Comparison of ENCODE assay signal across 8 cellular contexts in the genomic region with DNA sequence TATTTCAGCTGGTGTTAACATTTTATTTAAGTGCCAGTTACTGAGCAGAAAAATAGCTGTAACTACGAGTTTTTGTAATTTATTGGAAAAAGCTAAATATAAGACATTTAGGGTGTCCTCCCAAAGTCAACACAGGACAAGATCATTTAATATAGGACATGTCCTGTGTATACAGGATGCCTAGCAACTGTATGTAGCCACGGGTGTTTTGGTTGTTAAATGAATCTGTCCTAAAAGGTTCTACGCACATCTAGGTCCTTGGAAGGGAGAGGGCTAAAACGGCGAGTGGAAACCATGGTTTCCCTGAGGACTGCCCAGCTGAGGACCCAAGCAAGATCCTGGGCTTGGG. TPM values are rescaled to one million over a fixed set of nuclear protein-coding genes. Genes with fewer than 3 reads are reported as not detected.
DNase-seq lines count a peak whose midpoint lies in the region; ATAC-seq and TF ChIP-seq lines count a peak whose summit lies in the region.

No MANE protein-coding gene starts in this region.

- H3K27me3 ChIP-seq in effector memory CD4-positive, alpha-beta T cell (replicated peaks; ENCODE audit: control insufficient read depth, insufficient read depth, low read length, poor library complexity, severe bottlenecking): no peaks in the 10 kb centered on the region

- no peak for TF ChIP-seq POLR2A in NB4 (IDR thresholded peaks at IDR 0.05; ENCODE audit: extremely low read depth, insufficient read length)

- H3K4me1 ChIP-seq in effector memory CD4-positive, alpha-beta T cell (ENCODE audit: control insufficient read depth, insufficient read depth, low read length, poor library complexity, severe bottlenecking): peaks cover 6% of the 10 kb centered on the region

- H3K27ac Mint-ChIP-seq in activated CD4-positive, alpha-beta T cell treated with anti-CD3 and anti-CD28 coated beads, Interleukin-2, amount 10 ng/mL, durations not matched to agents 24 days and 14 days: peak overlapping the region; percentile 85
- peak overlapping the region; percentile 97 for H3K27ac Mint-ChIP-seq in natural killer cell treated with Interleukin-12 subunit alpha and Interleukin-12 subunit beta and Interleukin-15 and Interleukin-18, amount 100 ng/mL, for 72 hours

- peak overlapping the region; percentile 55 for H3K4me3 ChIP-seq in NB4 (ENCODE audit: low read depth, low read length)
- peak overlapping the region; percentile 63 for H3K4me3 ChIP-seq in effector memory CD4-positive, alpha-beta T cell (ENCODE audit: insufficient read depth, low read depth, low read length, poor library complexity, severe bottlenecking)

- H3K36me3 Mint-ChIP-seq in activated CD4-positive, alpha-beta T cell treated with anti-CD3 and anti-CD28 coated beads, Interleukin-2, amount 10 ng/mL, durations not matched to agents 24 days and 14 days (ENCODE audit: low read depth): peaks cover 36% of the 10 kb centered on the region
- H3K36me3 Mint-ChIP-seq in natural killer cell treated with Interleukin-12 subunit alpha and Interleukin-12 subunit beta and Interleukin-15 and Interleukin-18, amount 100 ng/mL, for 72 hours: peaks cover 4% of the 10 kb centered on the region

- peak overlapping the region; percentile 92 for H3K4me3 Mint-ChIP-seq in activated CD4-positive, alpha-beta T cell treated with anti-CD3 and anti-CD28 coated beads, Interleukin-2, amount 10 ng/mL, durations not matched to agents 24 days and 14 days
- H3K4me3 Mint-ChIP-seq in natural killer cell treated with Interleukin-12 subunit alpha and Interleukin-12 subunit beta and Interleukin-15 and Interleukin-18, amount 100 ng/mL, for 72 hours: peak overlapping the region; percentile 99

- DNase-seq in activated CD4-positive, alpha-beta T cell treated with anti-CD3 and anti-CD28 coated beads, Interleukin-2, amount 10 ng/mL, durations not matched to agents 24 days and 14 days: no peak
- DNase-seq in activated CD4-positive, alpha-beta T cell treated with anti-CD3 and anti-CD28 coated beads for 48 hours: no peak
- DNase-seq in NB4 (ENCODE audit: low read depth) (no peak), KG1 (lab: John Stamatoyannopoulos, UW) (no peak), SW480 (ENCODE audit: low spot score) (no peak), foreskin melanocyte (no peak)
- no peak for DNase-seq in effector memory CD4-positive, alpha-beta T cell
- no peak for DNase-seq in natural killer cell treated with Interleukin-12 subunit alpha and Interleukin-12 subunit beta and Interleukin-15 and Interleukin-18, amount 100 ng/mL, for 72 hours (ENCODE audit: low spot score)

- peaks cover 7% of the 10 kb centered on the region for H3K9me3 Mint-ChIP-seq in activated CD4-positive, alpha-beta T cell treated with anti-CD3 and anti-CD28 coated beads, Interleukin-2, amount 10 ng/mL, durations not matched to agents 24 days and 14 days
- no peaks in the 10 kb centered on the region for H3K9me3 Mint-ChIP-seq in natural killer cell treated with Interleukin-12 subunit alpha and Interleukin-12 subunit beta and Interleukin-15 and Interleukin-18, amount 100 ng/mL, for 72 hours

- ATAC-seq in natural killer cell treated with Interleukin-12 subunit alpha and Interleukin-12 subunit beta and Interleukin-15 and Interleukin-18, amount 100 ng/mL, for 72 hours: no peak

- H3K36me3 ChIP-seq in effector memory CD4-positive, alpha-beta T cell (ENCODE audit: control insufficient read depth, insufficient read depth, low read length): no peaks in the 10 kb centered on the region

- no peaks in the 10 kb centered on the region for H3K27me3 Mint-ChIP-seq in activated CD4-positive, alpha-beta T cell treated with anti-CD3 and anti-CD28 coated beads, Interleukin-2, amount 10 ng/mL, durations not matched to agents 24 days and 14 days
- H3K27me3 Mint-ChIP-seq in natural killer cell treated with Interleukin-12 subunit alpha and Interleukin-12 subunit beta and Interleukin-15 and Interleukin-18, amount 100 ng/mL, for 72 hours: no peaks in the 10 kb centered on the region

- intact Hi-C loops in activated CD4-positive, alpha-beta T cell treated with anti-CD3 and anti-CD28 coated beads, Interleukin-2, amount 10 ng/mL, durations not matched to agents 24 days and 14 days (cut with micrococcal nuclease): loop anchor here (1.0 to 5.0 kb wide), 6 partner anchors 19 to 678 kb away; a partner anchor contains a TSS

- H3K9me3 ChIP-seq in effector memory CD4-positive, alpha-beta T cell (ENCODE audit: control insufficient read depth, low read length): no peaks in the 10 kb centered on the region

- H3K4me1 Mint-ChIP-seq in activated CD4-positive, alpha-beta T cell treated with anti-CD3 and anti-CD28 coated beads, Interleukin-2, amount 10 ng/mL, durations not matched to agents 24 days and 14 days: peaks cover 20% of the 10 kb centered on the region
- peaks cover 19 to 38% of the 10 kb centered on the region in 2 donors for H3K4me1 Mint-ChIP-seq in natural killer cell treated with Interleukin-12 subunit alpha and Interleukin-12 subunit beta and Interleukin-15 and Interleukin-18, amount 100 ng/mL, for 72 hours (ENCODE audit: low read depth in 2 of 2)

- H3K27ac ChIP-seq in effector memory CD4-positive, alpha-beta T cell (ENCODE audit: insufficient read depth, low read length, poor library complexity, severe bottlenecking): peak overlapping the region; percentile 64

- TF ChIP-seq CTCF in NB4 (IDR thresholded peaks at IDR 0.05; ENCODE audit: low read depth, low read length): no peak

RNA-seq across cellular contexts. Expression of a gene that starts 0.6 kb away (rescaled TPM):
- total RNA-seq in activated CD4-positive, alpha-beta T cell treated with anti-CD3 and anti-CD28 coated beads, Interleukin-2, amount 10 ng/mL, durations not matched to agents 24 days and 14 days: 18.6 and 19.2 TPM in 2 replicates
- 10 to 100 TPM; 23.7 to 27.5 TPM for total RNA-seq in natural killer cell treated with Interleukin-12 subunit alpha and Interleukin-12 subunit beta and Interleukin-15 and Interleukin-18, amount 100 ng/mL, for 72 hours

RNA-seq across cellular contexts. Expression of a gene that starts 18.4 kb away (rescaled TPM):
- total RNA-seq in activated CD4-positive, alpha-beta T cell treated with anti-CD3 and anti-CD28 coated beads, Interleukin-2, amount 10 ng/mL, durations not matched to agents 24 days and 14 days: 4.9 and 5.6 TPM in 2 replicates
- 1 to 10 TPM; 4.6 to 6.2 TPM for total RNA-seq in natural killer cell treated with Interleukin-12 subunit alpha and Interleukin-12 subunit beta and Interleukin-15 and Interleukin-18, amount 100 ng/mL, for 72 hours

RNA-seq across cellular contexts. Expression of a gene that starts 47.3 kb away (rescaled TPM):
- total RNA-seq in activated CD4-positive, alpha-beta T cell treated with anti-CD3 and anti-CD28 coated beads, Interleukin-2, amount 10 ng/mL, durations not matched to agents 24 days and 14 days: 6.1 and 8.4 TPM in 2 replicates
- total RNA-seq in natural killer cell treated with Interleukin-12 subunit alpha and Interleukin-12 subunit beta and Interleukin-15 and Interleukin-18, amount 100 ng/mL, for 72 hours: 10 to 100 TPM in 1 of 2 donors, 1 to 10 TPM in 1; 7.5 to 12.6 TPM
